9 cellular contexts compared by ENCODE assay signal in genomic region chr1:226126824-226127591, GRCh38. TPM values are rescaled to one million over a fixed set of nuclear protein-coding genes. Genes with fewer than 3 reads are reported as not detected.
DNase-seq lines count a peak whose midpoint lies in the region; ATAC-seq and TF ChIP-seq lines count a peak whose summit lies in the region.
"Had no signal": no experiment of that assay in that cellular context is flagged by ENCODE, and none has a peak within 500 bp of the region (broad histone marks: within the 10 kb centered on the region; RNA-seq: fewer than 3 reads in every experiment).

No MANE protein-coding gene starts in this region.

- peaks cover 8% of the 10 kb centered on the region for H3K4me1 ChIP-seq in left ventricle myocardium inferior
- peaks cover 0 to 18% (median 5%) of the 10 kb centered on the region in 12 donors for H3K4me1 ChIP-seq in heart left ventricle
- peaks cover 28% of the 10 kb centered on the region for H3K4me1 ChIP-seq in OCI-LY3 (ENCODE audit: low read length)
- H3K4me1 ChIP-seq in hepatocyte (ENCODE audit: insufficient read depth): peaks cover 26% of the 10 kb centered on the region
- no peaks in the 10 kb centered on the region for H3K4me1 ChIP-seq in urinary bladder (ENCODE audit: insufficient read depth)

- H3K27me3 ChIP-seq in left ventricle myocardium inferior (ENCODE audit: low read depth): no peaks in the 10 kb centered on the region
- no peaks in the 10 kb centered on the region for H3K27me3 ChIP-seq in heart left ventricle
- no peaks in the 10 kb centered on the region for H3K27me3 ChIP-seq in OCI-LY3 (ENCODE audit: low read depth, low read length)
- no peaks in the 10 kb centered on the region for H3K27me3 ChIP-seq in hepatocyte

- H3K9ac ChIP-seq in OCI-LY3 (ENCODE audit: low read length): peak overlapping the region; percentile 50; the same call in 1 of the 2 replicates

- no peaks in the 10 kb centered on the region for H3K79me2 ChIP-seq in OCI-LY3 (ENCODE audit: low read length)
- no peaks in the 10 kb centered on the region for H3K79me2 ChIP-seq in hepatocyte

- H2AFZ ChIP-seq in OCI-LY3 (ENCODE audit: low read depth, low read length) (peak overlapping the region; percentile 89), hepatocyte (peak overlapping the region; percentile 48)

- WGBS in heart left ventricle, 4 donors: 71 to 81% (median 73%) methylated on average over 28 to 31 of the region's 31 CpGs
- 79% methylated on average over 30 of the region's 31 CpGs for WGBS in hepatocyte (ENCODE audit: low lambda C conversion rate, missing lambda C conversion rate)
- WGBS in urinary bladder: 62% methylated on average over 31 of the region's 31 CpGs

- TF ChIP-seq POLR2A in heart left ventricle (IDR thresholded peaks at IDR 0.05): no peak

- ATAC-seq in heart left ventricle (no peak), HG03378 (IDR thresholded peaks at IDR 0.05; ENCODE audit: unreplicated experiment) (no peak), HG02588 (IDR thresholded peaks at IDR 0.05; ENCODE audit: unreplicated experiment) (no peak)

- H3K4me3 ChIP-seq in left ventricle myocardium inferior: no peak overlapping the region
- H3K4me3 ChIP-seq in heart left ventricle: no peak overlapping the region
- peak overlapping the region; percentile 63 for H3K4me3 ChIP-seq in OCI-LY3 (ENCODE audit: low read length)
- no peak overlapping the region for H3K4me3 ChIP-seq in hepatocyte
- H3K4me3 ChIP-seq in urinary bladder (ENCODE audit: low read depth, low read length): no peak overlapping the region

- in situ Hi-C loops in GM13976 (cut with MboI; ENCODE audit: low sequenced_read_pairs, unreplicated experiment): no loop called here

- DNase-seq in left ventricle myocardium inferior (no peak), heart left ventricle (no peak), hepatocyte (ENCODE audit: low spot score) (peak; percentile 57), GM13976 (ENCODE audit: low spot score) (no peak)
- DNase-seq: IMR-90 had no signal

- H3K9me3 ChIP-seq in left ventricle myocardium inferior (replicated peaks) (no peaks in the 10 kb centered on the region), heart left ventricle (no peaks in the 10 kb centered on the region), OCI-LY3 (ENCODE audit: insufficient read depth, low read length) (no peaks in the 10 kb centered on the region), hepatocyte (ENCODE audit: low read depth) (no peaks in the 10 kb centered on the region)

- H3K4me2 ChIP-seq in OCI-LY3 (ENCODE audit: low read length) (peak overlapping the region; percentile 78), hepatocyte (peak overlapping the region; percentile 69)

- TF ChIP-seq CTCF in left ventricle myocardium inferior (IDR thresholded peaks at IDR 0.05; ENCODE audit: borderline replicate concordance) (no peak), heart left ventricle (IDR thresholded peaks at IDR 0.05) (no peak), OCI-LY3 (IDR thresholded peaks at IDR 0.05; ENCODE audit: low read depth, low read length) (no peak), hepatocyte (IDR thresholded peaks at IDR 0.05; ENCODE audit: poor library complexity) (no peak), GM13976 (IDR thresholded peaks at IDR 0.05; ENCODE audit: borderline replicate concordance, control extremely low read depth, extremely low read depth, insufficient read depth, missing control alignments) (no peak)

- H3K9me2 ChIP-seq in hepatocyte (replicated peaks; ENCODE audit: insufficient read depth): no peaks in the 10 kb centered on the region

- H3K27ac ChIP-seq in left ventricle myocardium inferior (replicated peaks): peak overlapping the region; percentile 64
- H3K27ac ChIP-seq in heart left ventricle: peak overlapping the region in 1 of 12 donors; percentile 52
- H3K27ac ChIP-seq in OCI-LY3 (ENCODE audit: low read length): no peak overlapping the region
- H3K27ac ChIP-seq in hepatocyte: peak overlapping the region; percentile 93
- peak overlapping the region; percentile 1 for H3K27ac ChIP-seq in urinary bladder (ENCODE audit: low read depth)

- H3K36me3 ChIP-seq in left ventricle myocardium inferior (no peaks in the 10 kb centered on the region), heart left ventricle (no peaks in the 10 kb centered on the region), OCI-LY3 (replicated peaks; ENCODE audit: low read depth, low read length) (no peaks in the 10 kb centered on the region), hepatocyte (replicated peaks; ENCODE audit: insufficient read depth, low read depth) (no peaks in the 10 kb centered on the region), urinary bladder (ENCODE audit: insufficient read depth) (no peaks in the 10 kb centered on the region)

- intact Hi-C loops in left ventricle myocardium inferior (cut with micrococcal nuclease): no loop called here
- intact Hi-C loops in heart left ventricle (cut with DNase I): loop anchor here in 8 of 10 donors (5.0 to 10.0 kb wide), 4 partner anchors 70 to 278 kb away; partner anchors contain the start of gene PARP1 (in 1 of the 8)

- H4K20me1 ChIP-seq in OCI-LY3 (ENCODE audit: insufficient read depth, low read length) (no peaks in the 10 kb centered on the region), hepatocyte (ENCODE audit: insufficient read depth, poor library complexity, severe bottlenecking) (no peaks in the 10 kb centered on the region)

RNA-seq across cellular contexts. Expression of gene ACBD3, which starts 59.5 kb away (rescaled TPM):
- total RNA-seq in left ventricle myocardium inferior: 29.6 TPM
- total RNA-seq in heart left ventricle: 10 to 100 TPM; 23.6 to 39.1 (median 28.4) TPM
- polyA plus RNA-seq in heart left ventricle: 10 to 100 TPM in 1 of 2 donors, 1 to 10 TPM in 1; 9.3 to 24.3 TPM
- 60.3 and 66.8 TPM in 2 replicates for total RNA-seq in hepatocyte
- polyA plus RNA-seq in hepatocyte: 46.4 and 50.8 TPM in 2 replicates
- total RNA-seq in urinary bladder: 77.0 TPM
- polyA plus RNA-seq in urinary bladder: 18.9 TPM
